Comparison of ENCODE assay signal across 8 cellular contexts in genomic region chr3:157089455-157090221, GRCh38.
DNase-seq lines count a peak whose midpoint lies in the region; ATAC-seq and TF ChIP-seq lines count a peak whose summit lies in the region.

No MANE protein-coding gene starts in this region.

- peaks cover 35% of the 10 kb centered on the region for H3K4me1 Mint-ChIP-seq in mesothelial cell of epicardium

- TF ChIP-seq CTCF in GM12865 (IDR thresholded peaks at IDR 0.05; ENCODE audit: insufficient read depth, low read depth, low read length, missing control alignments): no peak
- TF ChIP-seq CTCF in choroid plexus epithelial cell (conservative IDR thresholded peaks at IDR 0.05; ENCODE audit: low read depth, low read length): no peak
- no peak for TF ChIP-seq CTCF in mesothelial cell of epicardium (IDR thresholded peaks at IDR 0.05; ENCODE audit: unreplicated experiment)
- no peak for TF ChIP-seq CTCF in thyroid gland (IDR thresholded peaks at IDR 0.05)

- H3K9me3 Mint-ChIP-seq in mesothelial cell of epicardium: no peaks in the 10 kb centered on the region

- DNase-seq in GM12865 (ENCODE audit: low read depth) (peak; percentile 77), RPMI8226 (peak; percentile 60), choroid plexus epithelial cell (ENCODE audit: low read depth) (peak; percentile 40), mesothelial cell of epicardium (ENCODE audit: low spot score in 2 of 2, unreplicated experiment in 2 of 2) (no peak), thyroid gland (peak; percentile 73 to 74), activated gamma-delta T cell (lab: John Stamatoyannopoulos, UW) (no peak), erythroblast (lab: John Stamatoyannopoulos, UW) (no peak)

- H3K27ac Mint-ChIP-seq in mesothelial cell of epicardium: peak overlapping the region; percentile 98

- H3K4me3 ChIP-seq in GM12865 (ENCODE audit: low read depth, low read length) (peak overlapping the region; percentile 76), choroid plexus epithelial cell (ENCODE audit: low read depth, low read length) (peak overlapping the region; percentile 65), thyroid gland (replicated peaks in 1 of 3) (no peak overlapping the region)

- no peaks in the 10 kb centered on the region for H3K9me3 ChIP-seq in thyroid gland

- H3K27me3 ChIP-seq in thyroid gland: no peaks in the 10 kb centered on the region

- H3K36me3 ChIP-seq in thyroid gland: no peaks in the 10 kb centered on the region

- H3K27ac ChIP-seq in thyroid gland: peak overlapping the region; percentile 99 to 100 (median 100)

- H3K4me3 Mint-ChIP-seq in mesothelial cell of epicardium: peak overlapping the region; percentile 68

- no peaks in the 10 kb centered on the region for H3K36me3 Mint-ChIP-seq in mesothelial cell of epicardium

- intact Hi-C loops in thyroid gland (cut with DNase I): loop anchor here (5.0 to 10.0 kb wide), 2 partner anchors 43 to 535 kb away; partner anchors contain the start of gene SSR3

- 14 to 20% methylated on average over 18 of the region's 18 CpGs for WGBS in thyroid gland, 2 donors

- peaks cover 40 to 53% of the 10 kb centered on the region in 2 donors for H3K4me1 ChIP-seq in thyroid gland

- H3K27me3 Mint-ChIP-seq in mesothelial cell of epicardium (ENCODE audit: low read depth): no peaks in the 10 kb centered on the region

- TF ChIP-seq POLR2A in thyroid gland (IDR thresholded peaks at IDR 0.05) (peak in 1 of 2 donors; percentile 50), erythroblast (IDR thresholded peaks at IDR 0.05; ENCODE audit: low read length) (no peak)

- ATAC-seq in HG02642 (IDR thresholded peaks at IDR 0.05; ENCODE audit: poor library complexity, unreplicated experiment): peak; percentile 17

Comparison
In these comparisons a context has a peak if more than half of its experiments do, and no peak if none do; other contexts are left out.
1. DNase-seq: peak in GM12865 (single experiment), RPMI8226 (single experiment), choroid plexus epithelial cell (single experiment) and thyroid gland (2 of 2); none in mesothelial cell of epicardium (0 of 2), activated gamma-delta T cell (single experiment) and erythroblast (0 of 2).
2. H3K4me3 ChIP-seq: peak in GM12865 (single experiment) and choroid plexus epithelial cell (single experiment); none in thyroid gland (0 of 3).